8 cellular contexts compared by ENCODE assay signal in genomic region chr18:58493516-58494253, GRCh38.
A peak's percentile ranks its signal among the peaks of the same experiment; 100 is the strongest.
DNase-seq lines count a peak whose midpoint lies in the region; ATAC-seq and TF ChIP-seq lines count a peak whose summit lies in the region.

No MANE protein-coding gene starts in this region.

- H3K27ac ChIP-seq in foreskin keratinocyte (no peak overlapping the region), suprapubic skin (no peak overlapping the region)

- 21% methylated on average over 18 of the region's 18 CpGs for WGBS in suprapubic skin

- no peaks in the 10 kb centered on the region for H3K79me2 ChIP-seq in Loucy (ENCODE audit: insufficient read depth, low read length)

- no peak overlapping the region for H3K4me3 Mint-ChIP-seq in osteocyte (ENCODE audit: unreplicated experiment)

- H3K9me3 Mint-ChIP-seq in osteocyte (ENCODE audit: unreplicated experiment), result no peaks in the 10 kb centered on the region

- peak overlapping the region; percentile 77; the same call in 1 of the 2 replicates for H2AFZ ChIP-seq in Loucy (ENCODE audit: low read length)

- no peak for TF ChIP-seq EP300 in suprapubic skin (IDR thresholded peaks at IDR 0.05)

- H3K9me2 ChIP-seq in Loucy (replicated peaks; ENCODE audit: low read depth, low read length), result no peaks in the 10 kb centered on the region

- H3K9ac ChIP-seq in Loucy (ENCODE audit: low read depth, low read length, poor library complexity, severe bottlenecking), result no peak overlapping the region

- H4K20me1 ChIP-seq in Loucy (ENCODE audit: insufficient read depth, low read length, poor library complexity, severe bottlenecking), result no peaks in the 10 kb centered on the region

- peaks cover 17% of the 10 kb centered on the region for H3K36me3 Mint-ChIP-seq in osteocyte (ENCODE audit: unreplicated experiment)

- H3K4me2 ChIP-seq in Loucy (ENCODE audit: low read depth, low read length, poor library complexity, severe bottlenecking), result peak overlapping the region; percentile 36

- no peak for TF ChIP-seq POLR2A in suprapubic skin (IDR thresholded peaks at IDR 0.05)

- TF ChIP-seq CTCF in Loucy (conservative IDR thresholded peaks at IDR 0.05; ENCODE audit: low read length), result peak; percentile 96
- TF ChIP-seq CTCF in foreskin keratinocyte (conservative IDR thresholded peaks at IDR 0.05), result peak; percentile 94
- TF ChIP-seq CTCF in osteocyte (IDR thresholded peaks at IDR 0.05), result peak; percentile 95
- TF ChIP-seq CTCF in suprapubic skin (IDR thresholded peaks at IDR 0.05), result peak; percentile 68 to 79

- no peaks in the 10 kb centered on the region for H3K36me3 ChIP-seq in Loucy (ENCODE audit: insufficient read depth, low read length)
- no peaks in the 10 kb centered on the region for H3K36me3 ChIP-seq in suprapubic skin

- peaks cover 3% of the 10 kb centered on the region for H3K4me1 ChIP-seq in Loucy (ENCODE audit: insufficient read depth, low read length, poor library complexity, severe bottlenecking)
- H3K4me1 ChIP-seq in foreskin keratinocyte, result no peaks in the 10 kb centered on the region
- peaks cover 10% of the 10 kb centered on the region for H3K4me1 ChIP-seq in suprapubic skin

- H3K4me3 ChIP-seq in Loucy (ENCODE audit: low read length, poor library complexity, severe bottlenecking), result no peak overlapping the region
- H3K4me3 ChIP-seq in suprapubic skin, result no peak overlapping the region

- no peaks in the 10 kb centered on the region for H3F3A ChIP-seq in Loucy (ENCODE audit: low read depth)

- H3K27me3 Mint-ChIP-seq in osteocyte (ENCODE audit: unreplicated experiment), result no peaks in the 10 kb centered on the region

- ATAC-seq in GM21528 (IDR thresholded peaks at IDR 0.05; ENCODE audit: low FRiP score, unreplicated experiment) (peak; percentile 58), foreskin keratinocyte (peak; percentile 72)

- DNase-seq in COLO668 (lab: John Stamatoyannopoulos, UW; ENCODE audit: unreplicated experiment) (peak; percentile 63), SHP77 (lab: John Stamatoyannopoulos, UW) (peak; percentile 66 to 69), foreskin keratinocyte (peak; percentile 17 to 52), osteocyte (ENCODE audit: extremely low spot score, unreplicated experiment) (peak; percentile 90), suprapubic skin (ENCODE audit: low spot score in 2 of 2) (peak; percentile 80 to 85)
- DNase-seq in activated effector memory CD4-positive, alpha-beta T cell treated with Interleukin-2 at 50 U/mL for 16 hours, result peak; percentile 43

- peak overlapping the region; percentile 68 for H3K27ac Mint-ChIP-seq in osteocyte (ENCODE audit: unreplicated experiment)

- H3K4me1 Mint-ChIP-seq in osteocyte (ENCODE audit: unreplicated experiment), result peaks cover 12% of the 10 kb centered on the region

- H3K27me3 ChIP-seq in Loucy (ENCODE audit: insufficient read depth, low read length, poor library complexity, severe bottlenecking) (no peaks in the 10 kb centered on the region), foreskin keratinocyte (peaks cover 39% of the 10 kb centered on the region), suprapubic skin (no peaks in the 10 kb centered on the region)

- no peaks in the 10 kb centered on the region for H3K9me3 ChIP-seq in Loucy (ENCODE audit: insufficient read depth, low read depth, low read length)
- H3K9me3 ChIP-seq in suprapubic skin, result no peaks in the 10 kb centered on the region

Comparison
In these comparisons a context has a peak if more than half of its experiments do, and no peak if none do; other contexts are left out.
1. DNase-seq: peak in every context shown above with its lines; median percentile 90 in osteocyte; 82 in suprapubic skin; 68 in SHP77; 63 in COLO668; 43 in activated effector memory CD4-positive, alpha-beta T cell treated with Interleukin-2 at 50 U/mL for 16 hours; 34 in foreskin keratinocyte.